24 cellular contexts compared by ENCODE assay signal in the genomic region with DNA sequence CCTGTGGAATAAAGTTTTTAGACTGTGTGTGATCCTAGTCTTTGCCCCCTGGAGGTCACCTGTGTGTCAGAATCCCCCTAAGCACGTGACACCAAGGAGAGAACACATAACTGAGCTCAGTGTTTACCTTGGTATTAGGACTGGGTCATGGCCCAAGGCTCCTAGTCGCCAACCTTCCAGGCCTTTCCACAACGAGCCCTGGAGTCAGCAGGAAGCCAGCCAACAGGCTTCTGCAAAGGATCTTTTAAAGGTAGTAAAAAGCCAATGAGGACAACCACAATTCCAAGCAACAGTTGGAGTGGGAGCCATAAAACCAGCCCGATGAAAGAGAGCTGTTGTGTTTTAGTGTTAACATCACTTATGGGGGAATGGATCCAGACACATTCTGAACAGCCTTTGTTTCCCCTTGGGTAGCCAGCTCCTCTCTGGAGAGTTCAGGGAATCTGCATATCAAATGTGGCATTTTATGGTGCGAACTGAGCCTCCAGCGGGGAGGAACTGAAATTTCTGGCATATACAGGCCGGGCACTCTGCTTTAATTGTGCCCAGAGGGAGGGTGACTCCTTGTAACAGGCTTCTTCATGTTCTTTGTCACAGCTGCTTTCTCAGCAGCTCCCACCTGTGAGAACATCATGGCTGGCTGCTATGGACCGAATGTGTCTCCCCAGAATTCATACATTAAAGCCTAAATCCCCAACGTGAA.
DNase-seq lines count a peak whose midpoint lies in the region; ATAC-seq and TF ChIP-seq lines count a peak whose summit lies in the region.
"Had no signal": no experiment of that assay in that cellular context is flagged by ENCODE, and none has a peak within 500 bp of the region (broad histone marks: within the 10 kb centered on the region; RNA-seq: fewer than 3 reads in every experiment).

No MANE protein-coding gene starts in this region.

- H3K9me3 Mint-ChIP-seq in WTC11 (peaks cover 33% of the 10 kb centered on the region), osteocyte (ENCODE audit: unreplicated experiment) (peaks cover 18% of the 10 kb centered on the region)

- H3K36me3 Mint-ChIP-seq in WTC11, result peaks cover 22% of the 10 kb centered on the region
- no peaks in the 10 kb centered on the region for H3K36me3 Mint-ChIP-seq in osteocyte (ENCODE audit: unreplicated experiment)
- H3K36me3 Mint-ChIP-seq: CD14-positive monocyte had no signal

- 0 out of 2 replicates have a peak overlapping the region, but pooled peaks have one; percentile 48 for H3K27ac Mint-ChIP-seq in WTC11
- no peak overlapping the region for H3K27ac Mint-ChIP-seq in osteocyte (ENCODE audit: unreplicated experiment)
- H3K27ac Mint-ChIP-seq: activated CD8-positive, alpha-beta T cell treated with anti-CD3 and anti-CD28 coated beads for 36 hours had no signal

- H3K27me3 Mint-ChIP-seq in WTC11 (ENCODE audit: low read depth), result no peaks in the 10 kb centered on the region
- peaks cover 8% of the 10 kb centered on the region for H3K27me3 Mint-ChIP-seq in osteocyte (ENCODE audit: unreplicated experiment)

- H3K4me1 Mint-ChIP-seq in WTC11 (peaks cover 13% of the 10 kb centered on the region), osteocyte (ENCODE audit: unreplicated experiment) (no peaks in the 10 kb centered on the region)
- H3K4me1 Mint-ChIP-seq: CD14-positive monocyte had no signal

- CTCF ChIA-PET in WTC11 (lab: Charles Lee), result interaction anchor here (0.8 to 1.7 kb wide), 5 partner anchors 31 to 316 kb away, joined by 3 to 7 read pairs (median 4); no protein-coding TSS in a partner anchor

- TF ChIP-seq CTCF in WTC11 (IDR thresholded peaks at IDR 0.05), result no peak
- no peak for TF ChIP-seq CTCF in osteocyte (IDR thresholded peaks at IDR 0.05)

- DNase-seq in DMS53 (lab: John Stamatoyannopoulos, UW) (peak; percentile 12), DMS53 treated with DMSO at 0.1 percent for 48 hours (lab: John Stamatoyannopoulos, UW; ENCODE audit: unreplicated experiment) (no peak), WTC11 (ENCODE audit: low spot score) (no peak), osteocyte (ENCODE audit: extremely low spot score, unreplicated experiment) (peak; percentile 63), epidermal melanocyte (ENCODE audit: insufficient read length, low spot score) (no peak)
- DNase-seq: activated CD8-positive, alpha-beta T cell treated with anti-CD3 and anti-CD28 coated beads for 36 hours; activated gamma-delta T cell treated with Interleukin-2 at 50 U/mL for 16 hours; activated T-cell treated with anti-CD3 and anti-CD28 coated beads, Interleukin-2, amount 50 U/mL, for 1 hour; Calu3; cerebellar nuclear complex; KBM-7; NCI-H1436; NCI-H2081 treated with DMSO at 0.1 percent for 48 hours; NCI-H446 treated with DMSO at 0.1 percent for 48 hours; Right ventricle myocardium superior; stimulated activated naive CD4-positive, alpha-beta T cell; testis had no signal

- no peak for ATAC-seq in WTC11
- ATAC-seq in esophagus mucosa, result peak; percentile 51
- no peak for ATAC-seq in HG02970 (IDR thresholded peaks at IDR 0.05; ENCODE audit: low FRiP score, unreplicated experiment)
- ATAC-seq in HG03175 (IDR thresholded peaks at IDR 0.05; ENCODE audit: unreplicated experiment), result no peak
- ATAC-seq: activated CD4-positive, CD25-positive, alpha-beta regulatory T cell treated with anti-CD3 and anti-CD28 coated beads, Interleukin-2, amount 50 U/mL, for 24 hours; activated CD8-positive, alpha-beta T cell treated with anti-CD3 and anti-CD28 coated beads for 36 hours; HCT116; sciatic nerve had no signal

- H3K4me3 Mint-ChIP-seq in WTC11 (no peak overlapping the region), osteocyte (ENCODE audit: unreplicated experiment) (no peak overlapping the region)
- H3K4me3 Mint-ChIP-seq: activated CD8-positive, alpha-beta T cell treated with anti-CD3 and anti-CD28 coated beads for 36 hours; CD14-positive monocyte had no signal

- POLR2A ChIA-PET in WTC11 (lab: Charles Lee), result interaction anchor here (0.7 kb wide), 1 partner anchor 15 kb away, joined by 4 read pairs; no protein-coding TSS in a partner anchor

TF ChIP-seq in WTC11, 78 proteins besides CTCF, POLR2A, EP300 and RAD21 (continues in another document):
- TF ChIP-seq, protein P1, sequence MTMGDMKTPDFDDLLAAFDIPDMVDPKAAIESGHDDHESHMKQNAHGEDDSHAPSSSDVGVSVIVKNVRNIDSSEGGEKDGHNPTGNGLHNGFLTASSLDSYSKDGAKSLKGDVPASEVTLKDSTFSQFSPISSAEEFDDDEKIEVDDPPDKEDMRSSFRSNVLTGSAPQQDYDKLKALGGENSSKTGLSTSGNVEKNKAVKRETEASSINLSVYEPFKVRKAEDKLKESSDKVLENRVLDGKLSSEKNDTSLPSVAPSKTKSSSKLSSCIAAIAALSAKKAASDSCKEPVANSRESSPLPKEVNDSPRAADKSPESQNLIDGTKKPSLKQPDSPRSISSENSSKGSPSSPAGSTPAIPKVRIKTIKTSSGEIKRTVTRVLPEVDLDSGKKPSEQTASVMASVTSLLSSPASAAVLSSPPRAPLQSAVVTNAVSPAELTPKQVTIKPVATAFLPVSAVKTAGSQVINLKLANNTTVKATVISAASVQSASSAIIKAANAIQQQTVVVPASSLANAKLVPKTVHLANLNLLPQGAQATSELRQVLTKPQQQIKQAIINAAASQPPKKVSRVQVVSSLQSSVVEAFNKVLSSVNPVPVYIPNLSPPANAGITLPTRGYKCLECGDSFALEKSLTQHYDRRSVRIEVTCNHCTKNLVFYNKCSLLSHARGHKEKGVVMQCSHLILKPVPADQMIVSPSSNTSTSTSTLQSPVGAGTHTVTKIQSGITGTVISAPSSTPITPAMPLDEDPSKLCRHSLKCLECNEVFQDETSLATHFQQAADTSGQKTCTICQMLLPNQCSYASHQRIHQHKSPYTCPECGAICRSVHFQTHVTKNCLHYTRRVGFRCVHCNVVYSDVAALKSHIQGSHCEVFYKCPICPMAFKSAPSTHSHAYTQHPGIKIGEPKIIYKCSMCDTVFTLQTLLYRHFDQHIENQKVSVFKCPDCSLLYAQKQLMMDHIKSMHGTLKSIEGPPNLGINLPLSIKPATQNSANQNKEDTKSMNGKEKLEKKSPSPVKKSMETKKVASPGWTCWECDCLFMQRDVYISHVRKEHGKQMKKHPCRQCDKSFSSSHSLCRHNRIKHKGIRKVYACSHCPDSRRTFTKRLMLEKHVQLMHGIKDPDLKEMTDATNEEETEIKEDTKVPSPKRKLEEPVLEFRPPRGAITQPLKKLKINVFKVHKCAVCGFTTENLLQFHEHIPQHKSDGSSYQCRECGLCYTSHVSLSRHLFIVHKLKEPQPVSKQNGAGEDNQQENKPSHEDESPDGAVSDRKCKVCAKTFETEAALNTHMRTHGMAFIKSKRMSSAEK (CRISPR knock-in tag; IDR thresholded peaks at IDR 0.05; ENCODE audit: borderline replicate concordance), result no peak
- TF ChIP-seq, protein P2, sequence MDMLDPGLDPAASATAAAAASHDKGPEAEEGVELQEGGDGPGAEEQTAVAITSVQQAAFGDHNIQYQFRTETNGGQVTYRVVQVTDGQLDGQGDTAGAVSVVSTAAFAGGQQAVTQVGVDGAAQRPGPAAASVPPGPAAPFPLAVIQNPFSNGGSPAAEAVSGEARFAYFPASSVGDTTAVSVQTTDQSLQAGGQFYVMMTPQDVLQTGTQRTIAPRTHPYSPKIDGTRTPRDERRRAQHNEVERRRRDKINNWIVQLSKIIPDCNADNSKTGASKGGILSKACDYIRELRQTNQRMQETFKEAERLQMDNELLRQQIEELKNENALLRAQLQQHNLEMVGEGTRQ (CRISPR knock-in tag; IDR thresholded peaks at IDR 0.05), result no peak
- TF ChIP-seq NFATC4 (CRISPR knock-in tag; IDR thresholded peaks at IDR 0.05) (no peak), ZMAT4 (CRISPR knock-in tag; IDR thresholded peaks at IDR 0.05) (no peak), NR2C2 (CRISPR knock-in tag; IDR thresholded peaks at IDR 0.05) (no peak), SOX15 (CRISPR knock-in tag; IDR thresholded peaks at IDR 0.05) (no peak), KAT7 (CRISPR knock-in tag; IDR thresholded peaks at IDR 0.05; ENCODE audit: borderline replicate concordance) (no peak)
- TF ChIP-seq, protein P3, sequence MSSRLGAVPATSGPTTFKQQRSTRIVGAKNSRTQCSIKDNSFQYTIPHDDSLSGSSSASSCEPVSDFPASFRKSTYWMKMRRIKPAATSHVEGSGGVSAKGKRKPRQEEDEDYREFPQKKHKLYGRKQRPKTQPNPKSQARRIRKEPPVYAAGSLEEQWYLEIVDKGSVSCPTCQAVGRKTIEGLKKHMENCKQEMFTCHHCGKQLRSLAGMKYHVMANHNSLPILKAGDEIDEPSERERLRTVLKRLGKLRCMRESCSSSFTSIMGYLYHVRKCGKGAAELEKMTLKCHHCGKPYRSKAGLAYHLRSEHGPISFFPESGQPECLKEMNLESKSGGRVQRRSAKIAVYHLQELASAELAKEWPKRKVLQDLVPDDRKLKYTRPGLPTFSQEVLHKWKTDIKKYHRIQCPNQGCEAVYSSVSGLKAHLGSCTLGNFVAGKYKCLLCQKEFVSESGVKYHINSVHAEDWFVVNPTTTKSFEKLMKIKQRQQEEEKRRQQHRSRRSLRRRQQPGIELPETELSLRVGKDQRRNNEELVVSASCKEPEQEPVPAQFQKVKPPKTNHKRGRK (CRISPR knock-in tag; IDR thresholded peaks at IDR 0.05; ENCODE audit: borderline replicate concordance), result no peak
- TF ChIP-seq, protein P4, sequence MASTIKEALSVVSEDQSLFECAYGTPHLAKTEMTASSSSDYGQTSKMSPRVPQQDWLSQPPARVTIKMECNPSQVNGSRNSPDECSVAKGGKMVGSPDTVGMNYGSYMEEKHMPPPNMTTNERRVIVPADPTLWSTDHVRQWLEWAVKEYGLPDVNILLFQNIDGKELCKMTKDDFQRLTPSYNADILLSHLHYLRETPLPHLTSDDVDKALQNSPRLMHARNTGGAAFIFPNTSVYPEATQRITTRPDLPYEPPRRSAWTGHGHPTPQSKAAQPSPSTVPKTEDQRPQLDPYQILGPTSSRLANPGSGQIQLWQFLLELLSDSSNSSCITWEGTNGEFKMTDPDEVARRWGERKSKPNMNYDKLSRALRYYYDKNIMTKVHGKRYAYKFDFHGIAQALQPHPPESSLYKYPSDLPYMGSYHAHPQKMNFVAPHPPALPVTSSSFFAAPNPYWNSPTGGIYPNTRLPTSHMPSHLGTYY (CRISPR knock-in tag; IDR thresholded peaks at IDR 0.05), result no peak

Comparison
In these comparisons a context has a peak if more than half of its experiments do, and no peak if none do; other contexts are left out.
1. DNase-seq: peak in DMS53 (single experiment) and osteocyte (single experiment); none in DMS53 treated with DMSO at 0.1 percent for 48 hours (single experiment), WTC11 (single experiment) and epidermal melanocyte (single experiment).